In the genomic region with DNA sequence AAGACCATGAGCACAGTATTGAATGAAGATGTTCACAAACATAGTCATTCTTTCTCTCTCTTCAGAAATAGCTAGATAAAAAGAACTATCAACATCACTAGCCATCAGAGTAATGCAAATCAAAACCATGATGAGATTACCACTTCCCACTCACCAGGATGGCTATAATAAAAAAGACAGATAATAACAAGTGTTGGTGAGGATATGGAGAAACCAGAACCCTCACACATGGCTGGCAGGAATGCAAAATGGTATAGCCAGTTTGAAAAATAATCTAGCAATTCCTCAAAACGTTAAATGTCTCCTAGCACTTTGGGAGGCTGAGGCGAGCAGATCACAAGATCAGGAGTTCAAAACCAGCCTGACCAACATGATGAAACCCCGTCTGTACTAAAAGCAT, we compare ENCODE assay signal across 28 cellular contexts.
"Had no signal": no experiment of that assay in that cellular context is flagged by ENCODE, and none has a peak within 500 bp of the region (broad histone marks: within the 10 kb centered on the region; RNA-seq: fewer than 3 reads in every experiment).

No MANE protein-coding gene starts in this region.

- H3K27ac Mint-ChIP-seq: naive thymus-derived CD4-positive, alpha-beta T cell; natural killer cell; nephron; stimulated activated memory B cell treated with anti-CD40 and anti-IgM and Interleukin-4, amounts not matched to agents 10 μg/mL and 1 μg/mL and 100 μg/mL, for 72 hours; stimulated activated naive CD8-positive, alpha-beta T cell treated with anti-CD3 and anti-CD28 coated beads, Interleukin-15, amount 100 ng/mL, for 72 hours had no signal

- H3K4me3 ChIP-seq: pancreas, psoas muscle, skin epidermis, smooth muscle cell, spleen, suprapubic skin, testis, tibial artery, transverse colon, upper lobe of left lung, vagina had no signal

- H3K4me2 ChIP-seq: smooth muscle cell had no signal

- H3K36me3 ChIP-seq: neutrophil, pancreas, spleen, suprapubic skin, transverse colon, upper lobe of left lung, vagina had no signal

- H3K27ac ChIP-seq: neutrophil, pancreas, psoas muscle, spleen, suprapubic skin, testis, transverse colon, upper lobe of left lung, vagina had no signal

- DNase-seq: naive thymus-derived CD4-positive, alpha-beta T cell; natural killer cell; pancreas; psoas muscle; right cardiac atrium; spleen; stimulated activated CD4-positive, alpha-beta T cell treated with anti-CD3 and anti-CD28 coated beads, Interleukin-12 subunit alpha, Interleukin-12 subunit beta, amount 100 ng/mL, for 4 hours; stimulated activated CD4-positive, alpha-beta T cell treated with anti-CD3 and anti-CD28 coated beads, Interleukin-1b, Interleukin-23, amount 100 ng/mL, for 48 hours; stimulated activated CD4-positive, alpha-beta T cell treated with anti-CD3 and anti-CD28 coated beads, Interleukin-4, amount 100 ng/mL, for 1 hour; stimulated activated CD4-positive, alpha-beta T cell treated with anti-CD3 and anti-CD28 coated beads, Interleukin-4, amount 100 ng/mL, for 4 hours; stimulated activated CD8-positive, alpha-beta memory T cell treated with anti-CD3 and anti-CD28 coated beads, Interleukin-4, amount 100 ng/mL, for 48 hours; stimulated activated naive CD4-positive, alpha-beta T cell; stimulated activated naive CD8-positive, alpha-beta T cell treated with anti-CD3 and anti-CD28 coated beads, Interleukin-15, amount 100 ng/mL, for 72 hours; stimulated activated naive CD8-positive, alpha-beta T cell treated with anti-CD3 and anti-CD28 coated beads, Interleukin-15, Interleukin-2, amounts not matched to agents 100 U/mL and 50 U/mL, for 24 hours; substantia nigra; testis; tibial artery; transverse colon; upper lobe of left lung had no signal

- H3K4me1 ChIP-seq: testis had no signal

- H3K27me3 ChIP-seq: neutrophil, pancreas, spleen, suprapubic skin, testis, tibial artery, transverse colon, upper lobe of left lung, vagina had no signal

- H3K27me3 Mint-ChIP-seq: stimulated activated memory B cell treated with anti-CD40 and anti-IgM and Interleukin-4, amounts not matched to agents 10 μg/mL and 1 μg/mL and 100 μg/mL, for 72 hours; stimulated activated naive CD8-positive, alpha-beta T cell treated with anti-CD3 and anti-CD28 coated beads, Interleukin-15, amount 100 ng/mL, for 72 hours had no signal

- FAIRE-seq: pancreas, urothelium cell line had no signal

- ATAC-seq: naive thymus-derived CD4-positive, alpha-beta T cell; natural killer cell; pancreas; psoas muscle; right cardiac atrium; sciatic nerve; stimulated activated memory B cell treated with anti-CD40 and anti-IgM and Interleukin-4, amounts not matched to agents 10 μg/mL and 1 μg/mL and 100 μg/mL, for 72 hours; stimulated activated naive CD8-positive, alpha-beta T cell treated with anti-CD3 and anti-CD28 coated beads, Interleukin-15, amount 100 ng/mL, for 72 hours; stimulated activated naive CD8-positive, alpha-beta T cell treated with anti-CD3 and anti-CD28 coated beads, Interleukin-15, Interleukin-2, amounts not matched to agents 100 U/mL and 50 U/mL, for 24 hours had no signal

- H3K36me3 Mint-ChIP-seq: natural killer cell; stimulated activated memory B cell treated with anti-CD40 and anti-IgM and Interleukin-4, amounts not matched to agents 10 μg/mL and 1 μg/mL and 100 μg/mL, for 72 hours had no signal

- H3K9me3 Mint-ChIP-seq: natural killer cell; nephron; stimulated activated memory B cell treated with anti-CD40 and anti-IgM and Interleukin-4, amounts not matched to agents 10 μg/mL and 1 μg/mL and 100 μg/mL, for 72 hours; stimulated activated naive CD8-positive, alpha-beta T cell treated with anti-CD3 and anti-CD28 coated beads, Interleukin-15, amount 100 ng/mL, for 72 hours had no signal

- H3K4me3 Mint-ChIP-seq: naive thymus-derived CD4-positive, alpha-beta T cell; natural killer cell; nephron; stimulated activated memory B cell treated with anti-CD40 and anti-IgM and Interleukin-4, amounts not matched to agents 10 μg/mL and 1 μg/mL and 100 μg/mL, for 72 hours; stimulated activated naive CD8-positive, alpha-beta T cell treated with anti-CD3 and anti-CD28 coated beads, Interleukin-15, amount 100 ng/mL, for 72 hours had no signal

- H3K9me3 ChIP-seq: neutrophil, pancreas, psoas muscle, spleen, suprapubic skin, testis, tibial artery, transverse colon, upper lobe of left lung, vagina had no signal
